In the genomic region with DNA sequence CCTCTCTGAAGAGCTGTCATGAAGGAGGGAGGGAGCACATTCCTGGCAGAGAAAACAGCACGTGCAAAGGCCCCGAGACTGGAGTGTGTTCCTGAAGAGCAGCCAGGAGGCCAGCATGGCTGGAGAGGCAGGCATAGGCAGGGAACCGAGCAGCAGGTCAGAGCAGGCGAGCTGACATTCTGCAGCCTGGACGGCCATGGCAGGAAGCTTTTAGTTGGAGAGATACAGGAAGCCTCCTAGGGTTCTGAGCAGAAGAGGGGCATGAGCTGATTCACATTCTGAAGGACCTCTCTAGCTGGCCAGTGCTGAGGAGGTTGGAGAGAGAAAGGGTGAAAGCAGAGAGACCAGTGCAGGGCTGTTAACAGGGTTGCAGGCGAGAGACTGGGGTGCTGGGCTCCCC, we compare ENCODE assay signal across 1 cellular context.
TF ChIP-seq lines count a peak whose summit lies in the region.

No MANE protein-coding gene starts in this region.

TF ChIP-seq in HEK293, 187 proteins besides CTCF, POLR2A, EP300 and RAD21:
- peak; percentile 94 for TF ChIP-seq ZNF623 (tag by site-specific recombination; IDR thresholded peaks at IDR 0.05)
- TF ChIP-seq ZNF174 (tag by site-specific recombination; IDR thresholded peaks at IDR 0.05): no peak
TF ChIP-seq in HEK293: peak in this region for 1.
